ENCODE assay signal across 28 cellular contexts in genomic region chr22:23782649-23783048, GRCh38. TPM values are rescaled to one million over a fixed set of nuclear protein-coding genes. Genes with fewer than 3 reads are reported as not detected.
"Had no signal": no experiment of that assay in that cellular context is flagged by ENCODE, and none has a peak within 500 bp of the region (broad histone marks: within the 10 kb centered on the region; RNA-seq: fewer than 3 reads in every experiment).

No MANE protein-coding gene starts in this region.

- H3K27me3 Mint-ChIP-seq: activated naive CD8-positive, alpha-beta T cell; activated T-helper 17 cell treated with anti-CD3 and anti-CD28 coated beads, Interleukin-2, amount 50 U/mL, for 72 hours had no signal

- H3K4me3 Mint-ChIP-seq: activated naive CD4-positive, alpha-beta T cell treated with anti-CD3 and anti-CD28 coated beads for 36 hours; activated naive CD8-positive, alpha-beta T cell; activated T-helper 17 cell treated with anti-CD3 and anti-CD28 coated beads, Interleukin-2, amount 50 U/mL, for 72 hours; T-helper 1 cell treated with Interleukin-12 subunit alpha and Interleukin-12 subunit beta and Interleukin-4 antibody, amounts not matched to agents 30 μg/mL and 1 μg/mL, for 36 hours had no signal

- H3K27ac Mint-ChIP-seq: activated naive CD4-positive, alpha-beta T cell treated with anti-CD3 and anti-CD28 coated beads for 36 hours; activated naive CD8-positive, alpha-beta T cell; activated T-helper 17 cell treated with anti-CD3 and anti-CD28 coated beads, Interleukin-2, amount 50 U/mL, for 72 hours; T-helper 1 cell treated with Interleukin-12 subunit alpha and Interleukin-12 subunit beta and Interleukin-4 antibody, amounts not matched to agents 30 μg/mL and 1 μg/mL, for 36 hours had no signal

- H3K9me3 Mint-ChIP-seq: activated naive CD4-positive, alpha-beta T cell treated with anti-CD3 and anti-CD28 coated beads for 36 hours; activated T-helper 17 cell treated with anti-CD3 and anti-CD28 coated beads, Interleukin-2, amount 50 U/mL, for 72 hours; T-helper 1 cell treated with Interleukin-12 subunit alpha and Interleukin-12 subunit beta and Interleukin-4 antibody, amounts not matched to agents 30 μg/mL and 1 μg/mL, for 36 hours had no signal

- H3K27ac ChIP-seq: adrenal gland, KMS-11, Peyer's patch had no signal

- DNase-seq: activated CD4-positive, alpha-beta T cell treated with anti-CD3 and anti-CD28 coated beads for 4 hours; activated CD4-positive, alpha-beta T cell treated with anti-CD3 and anti-CD28 coated beads, Interleukin-2, amount 50 U/mL, for 4 hours; activated CD8-positive, alpha-beta memory T cell treated with anti-CD3 and anti-CD28 coated beads for 24 hours; activated gamma-delta T cell; activated naive CD4-positive, alpha-beta T cell treated with anti-CD3 and anti-CD28 coated beads for 36 hours; activated T-cell treated with anti-CD3 and anti-CD28 coated beads for 4 hours; activated T-cell treated with anti-CD3 and anti-CD28 coated beads, Interleukin-2, amount 50 U/mL, for 48 hours; adrenal gland; anterior cingulate cortex; caudate nucleus; MG63; NCI-H1105 treated with DMSO at 0.1 percent for 48 hours; NCI-H1436 treated with DMSO at 0.1 percent for 48 hours; NCI-H187; NCI-H2081; NCI-H510A treated with DMSO at 0.1 percent for 48 hours; NCI-H69; NK-92 treated with Interleukin-12 subunit alpha and Interleukin-12 subunit beta, amount 100 ng/mL, for 24 hours; Peyer's patch; SHP77 treated with DMSO at 0.1 percent for 48 hours had no signal

- H3K27me3 ChIP-seq: adrenal gland, breast epithelium, MG63, Peyer's patch had no signal

- H3K4me3 ChIP-seq: adrenal gland, breast epithelium, MG63, Peyer's patch had no signal

- H3K36me3 Mint-ChIP-seq: activated naive CD8-positive, alpha-beta T cell had no signal

- H3K4me2 ChIP-seq: KMS-11 had no signal

- ATAC-seq: activated CD4-positive, CD25-positive, alpha-beta regulatory T cell treated with anti-CD3 and anti-CD28 coated beads, Interleukin-2, amount 50 U/mL, for 24 hours; activated T-helper 17 cell treated with anti-CD3 and anti-CD28 coated beads, Interleukin-2, amount 50 U/mL, for 72 hours had no signal

- H3K9ac ChIP-seq: KMS-11 had no signal

- H3K9me3 ChIP-seq: adrenal gland, breast epithelium, MG63, Peyer's patch had no signal

- H3K4me1 Mint-ChIP-seq: activated T-helper 17 cell treated with anti-CD3 and anti-CD28 coated beads, Interleukin-2, amount 50 U/mL, for 72 hours had no signal

- H3K36me3 ChIP-seq: adrenal gland, breast epithelium, MG63, Peyer's patch had no signal

RNA-seq across cellular contexts. Expression of gene C22orf15, which starts 19.9 kb away (rescaled TPM):
- total RNA-seq: activated T-helper 17 cell treated with anti-CD3 and anti-CD28 coated beads, Interleukin-2, amount 50 U/mL, for 72 hours; breast epithelium; cerebellum; Peyer's patch; SK-MEL-5 had no signal

RNA-seq across cellular contexts. Expression of gene VPREB3, which starts 28.4 kb away (rescaled TPM):
- total RNA-seq: activated naive CD4-positive, alpha-beta T cell treated with anti-CD3 and anti-CD28 coated beads for 36 hours; activated T-helper 17 cell treated with anti-CD3 and anti-CD28 coated beads, Interleukin-2, amount 50 U/mL, for 72 hours; breast epithelium; cerebellum; SK-MEL-5 had no signal
